ENCODE assay signal across 17 cellular contexts in the genomic region with DNA sequence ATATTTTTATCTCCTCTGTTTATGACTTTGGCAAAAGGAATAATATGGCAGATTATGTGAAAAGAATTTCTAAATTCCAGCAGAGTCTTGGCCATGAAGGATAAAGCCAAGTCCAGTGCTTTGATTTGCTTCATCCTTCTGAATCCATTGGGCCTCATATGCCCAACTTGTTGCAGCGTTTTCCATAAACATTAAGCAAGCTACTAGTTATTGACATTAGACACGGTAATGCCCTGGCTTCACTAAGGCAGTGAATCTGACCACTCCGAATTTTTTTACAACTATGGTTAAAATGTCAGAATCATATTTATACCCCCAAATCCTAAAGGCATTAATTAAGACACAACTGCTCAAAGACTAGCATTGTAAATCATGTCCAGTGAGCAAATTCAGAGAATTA.
DNase-seq lines count a peak whose midpoint lies in the region; ATAC-seq and TF ChIP-seq lines count a peak whose summit lies in the region.
"Had no signal": no experiment of that assay in that cellular context is flagged by ENCODE, and none has a peak within 500 bp of the region (broad histone marks: within the 10 kb centered on the region; RNA-seq: fewer than 3 reads in every experiment).

No MANE protein-coding gene starts in this region.

- 75 to 84% (median 81%) methylated on average over 3 of the region's 3 CpGs for WGBS in stomach, 5 donors

- H3K9me3 Mint-ChIP-seq in natural killer cell = no peaks in the 10 kb centered on the region
- H3K9me3 Mint-ChIP-seq in natural killer cell treated with Interleukin-12 subunit alpha and Interleukin-12 subunit beta and Interleukin-15 and Interleukin-18, amount 100 ng/mL, for 72 hours = peaks cover 5% of the 10 kb centered on the region
- H3K9me3 Mint-ChIP-seq in central memory CD8-positive, alpha-beta T cell = no peaks in the 10 kb centered on the region
- H3K9me3 Mint-ChIP-seq in memory B cell = peaks cover 5% of the 10 kb centered on the region
- H3K9me3 Mint-ChIP-seq in T-cell = no peaks in the 10 kb centered on the region

- peaks cover 90 to 94% of the 10 kb centered on the region in 2 donors for H3K4me1 Mint-ChIP-seq in natural killer cell
- H3K4me1 Mint-ChIP-seq in natural killer cell treated with Interleukin-12 subunit alpha and Interleukin-12 subunit beta and Interleukin-15 and Interleukin-18, amount 100 ng/mL, for 72 hours (ENCODE audit: low read depth in 2 of 2) = peaks cover 53 to 63% of the 10 kb centered on the region in 2 donors
- H3K4me1 Mint-ChIP-seq in central memory CD8-positive, alpha-beta T cell = peaks cover 64% of the 10 kb centered on the region
- peaks cover 29% of the 10 kb centered on the region for H3K4me1 Mint-ChIP-seq in memory B cell
- H3K4me1 Mint-ChIP-seq in T-cell = peaks cover 69 to 85% (median 75%) of the 10 kb centered on the region in 3 donors

- DNase-seq in natural killer cell = no peak
- DNase-seq in natural killer cell treated with Interleukin-12 subunit alpha and Interleukin-12 subunit beta and Interleukin-15 and Interleukin-18, amount 100 ng/mL, for 72 hours (ENCODE audit: low spot score) = no peak
- no peak for DNase-seq in central memory CD8-positive, alpha-beta T cell (ENCODE audit: low spot score in 2 of 2)
- DNase-seq in memory B cell (ENCODE audit: low spot score in 2 of 2) = no peak
- no peak for DNase-seq in stomach
- no peak for DNase-seq in T-cell
- DNase-seq: EL, GF-D8, NCI-H1092, NCI-H1436, NCI-H187 treated with DMSO at 0.1 percent for 48 hours, NCI-H2107, NCI-H446 treated with DMSO at 0.1 percent for 48 hours, NCI-H748 treated with DMSO at 0.1 percent for 48 hours had no signal

- H3K27me3 ChIP-seq in stomach = no peaks in the 10 kb centered on the region

- no peak overlapping the region for H3K27ac ChIP-seq in stomach
- H3K27ac ChIP-seq: C4-2B had no signal

- H3K36me3 ChIP-seq in stomach = no peaks in the 10 kb centered on the region

- ATAC-seq in natural killer cell = no peak
- ATAC-seq in natural killer cell treated with Interleukin-12 subunit alpha and Interleukin-12 subunit beta and Interleukin-15 and Interleukin-18, amount 100 ng/mL, for 72 hours = no peak
- ATAC-seq in central memory CD8-positive, alpha-beta T cell (replicated peaks; ENCODE audit: extremely low read depth, poor library complexity, severe bottlenecking) = no peak
- no peak for ATAC-seq in memory B cell (ENCODE audit: low read depth)
- ATAC-seq in T-cell (replicated peaks in 1 of 4) = no peak
- ATAC-seq in HG03521 (IDR thresholded peaks at IDR 0.05; ENCODE audit: unreplicated experiment) = no peak
- ATAC-seq: K562 had no signal

- peaks cover 6 to 38% (median 22%) of the 10 kb centered on the region in 4 donors for H3K4me1 ChIP-seq in stomach

- CTCF ChIA-PET in T-cell (lab: Charles Lee) = interaction anchor here (1.0 to 1.1 kb wide), 2 partner anchors 92 to 113 kb away, joined by 3 to 4 read pairs; no protein-coding TSS in a partner anchor

- no peaks in the 10 kb centered on the region for H3K27me3 Mint-ChIP-seq in natural killer cell (ENCODE audit: low read depth in 2 of 2)
- no peaks in the 10 kb centered on the region for H3K27me3 Mint-ChIP-seq in natural killer cell treated with Interleukin-12 subunit alpha and Interleukin-12 subunit beta and Interleukin-15 and Interleukin-18, amount 100 ng/mL, for 72 hours
- no peaks in the 10 kb centered on the region for H3K27me3 Mint-ChIP-seq in central memory CD8-positive, alpha-beta T cell
- H3K27me3 Mint-ChIP-seq in memory B cell = no peaks in the 10 kb centered on the region
- no peaks in the 10 kb centered on the region for H3K27me3 Mint-ChIP-seq in T-cell

- intact Hi-C loops in natural killer cell (cut with micrococcal nuclease) = no loop called here
- intact Hi-C loops in stomach (cut with DNase I; ENCODE audit: low total_unique reads) = no loop called here

- no peak overlapping the region for H3K4me3 Mint-ChIP-seq in natural killer cell
- no peak overlapping the region for H3K4me3 Mint-ChIP-seq in natural killer cell treated with Interleukin-12 subunit alpha and Interleukin-12 subunit beta and Interleukin-15 and Interleukin-18, amount 100 ng/mL, for 72 hours
- H3K4me3 Mint-ChIP-seq in central memory CD8-positive, alpha-beta T cell = no peak overlapping the region
- H3K4me3 Mint-ChIP-seq in memory B cell = no peak overlapping the region
- H3K4me3 Mint-ChIP-seq in T-cell = no peak overlapping the region

- H3K9me3 ChIP-seq in stomach = no peaks in the 10 kb centered on the region

- H3K27ac Mint-ChIP-seq in natural killer cell (peak overlapping the region; percentile 91), memory B cell (peak overlapping the region; percentile 75), T-cell (no peak overlapping the region)
- H3K27ac Mint-ChIP-seq in natural killer cell treated with Interleukin-12 subunit alpha and Interleukin-12 subunit beta and Interleukin-15 and Interleukin-18, amount 100 ng/mL, for 72 hours = peak overlapping the region in 1 of 2 donors; percentile 81
- H3K27ac Mint-ChIP-seq in central memory CD8-positive, alpha-beta T cell (ENCODE audit: low read depth) = peak overlapping the region; percentile 79

- no peak overlapping the region for H3K4me3 ChIP-seq in stomach
- H3K4me3 ChIP-seq: K562 had no signal

- POLR2A ChIA-PET in T-cell (lab: Charles Lee) = interaction anchor here in 1 of 2 donors (1.0 kb wide), 1 partner anchor 8 kb away, joined by 3 read pairs; no protein-coding TSS in a partner anchor

- H3K36me3 Mint-ChIP-seq in natural killer cell = no peaks in the 10 kb centered on the region
- no peaks in the 10 kb centered on the region for H3K36me3 Mint-ChIP-seq in natural killer cell treated with Interleukin-12 subunit alpha and Interleukin-12 subunit beta and Interleukin-15 and Interleukin-18, amount 100 ng/mL, for 72 hours
- H3K36me3 Mint-ChIP-seq in central memory CD8-positive, alpha-beta T cell (ENCODE audit: insufficient read depth) = peaks cover 4% of the 10 kb centered on the region
- H3K36me3 Mint-ChIP-seq in memory B cell = peaks cover 25% of the 10 kb centered on the region
- peaks cover 28% of the 10 kb centered on the region for H3K36me3 Mint-ChIP-seq in T-cell

- no peak for TF ChIP-seq EP300 in stomach (IDR thresholded peaks at IDR 0.05)

- TF ChIP-seq CTCF in natural killer cell (IDR thresholded peaks at IDR 0.05) (no peak), stomach (IDR thresholded peaks at IDR 0.05) (no peak)

- TF ChIP-seq POLR2A in stomach (IDR thresholded peaks at IDR 0.05) = no peak

Comparison
In these comparisons a context has a peak if more than half of its experiments do, and no peak if none do; other contexts are left out.
1. H3K27ac Mint-ChIP-seq: peak in natural killer cell (2 of 2), central memory CD8-positive, alpha-beta T cell (single experiment) and memory B cell (single experiment); none in T-cell (0 of 2).